ENCODE assay signal across 1 cellular context in genomic region chr6:106630366-106630765, GRCh38.
TF ChIP-seq lines count a peak whose summit lies in the region.

No MANE protein-coding gene starts in this region.

TF ChIP-seq in K562, 482 proteins besides CTCF, POLR2A, EP300 and RAD21 (continued from another document):
- peak in 1 of 3 experiments; percentile 37 for TF ChIP-seq YY1 (IDR thresholded peaks at IDR 0.05; ENCODE audit: borderline replicate concordance in 1 of 3, control insufficient read depth in 1 of 3, extremely low read depth in 1 of 3, insufficient read depth in 3 of 3, insufficient read length in 1 of 3, insufficient replicate concordance in 2 of 3, low read depth in 1 of 3, low read length in 2 of 3)
